In genomic region chr19:38118176-38118575, GRCh38 we compare ENCODE assay signal across 27 cellular contexts.
A peak's percentile ranks its signal among the peaks of the same experiment; 100 is the strongest.
DNase-seq lines count a peak whose midpoint lies in the region; ATAC-seq, FAIRE-seq and TF ChIP-seq lines count a peak whose summit lies in the region.
"Had no signal": no experiment of that assay in that cellular context is flagged by ENCODE, and none has a peak within 500 bp of the region (broad histone marks: within the 10 kb centered on the region; RNA-seq: fewer than 3 reads in every experiment).

No MANE protein-coding gene starts in this region.

- H3K27ac Mint-ChIP-seq in activated T-cell treated with anti-CD3 and anti-CD28 coated beads, Interleukin-2, amount 50 U/mL, for 72 hours: peak overlapping the region; percentile 63
- H3K27ac Mint-ChIP-seq in activated T-cell treated with anti-CD3 and anti-CD28 coated beads, Interleukin-2, amount 50 U/mL, for 24 hours: no peak overlapping the region
- peak overlapping the region; percentile 71 for H3K27ac Mint-ChIP-seq in memory B cell
- peak overlapping the region; percentile 53 for H3K27ac Mint-ChIP-seq in stimulated activated memory B cell treated with anti-CD40 and anti-IgM and Interleukin-4, amounts not matched to agents 10 μg/mL and 1 μg/mL and 100 μg/mL, for 72 hours
- H3K27ac Mint-ChIP-seq: CD4-positive, alpha-beta memory T cell; CD4-positive, CD25-positive, alpha-beta regulatory T cell had no signal

- peaks cover 6% of the 10 kb centered on the region for H3K4me1 Mint-ChIP-seq in activated T-cell treated with anti-CD3 and anti-CD28 coated beads, Interleukin-2, amount 50 U/mL, for 72 hours (ENCODE audit: low read depth)
- peaks cover 14% of the 10 kb centered on the region for H3K4me1 Mint-ChIP-seq in activated T-cell treated with anti-CD3 and anti-CD28 coated beads, Interleukin-2, amount 50 U/mL, for 24 hours (ENCODE audit: low read depth)
- H3K4me1 Mint-ChIP-seq in memory B cell: peaks cover 8% of the 10 kb centered on the region
- H3K4me1 Mint-ChIP-seq in stimulated activated memory B cell treated with anti-CD40 and anti-IgM and Interleukin-4, amounts not matched to agents 10 μg/mL and 1 μg/mL and 100 μg/mL, for 72 hours: no peaks in the 10 kb centered on the region

- 83 to 96% (median 86%) methylated on average over 9 of the region's 9 CpGs for WGBS in heart left ventricle, 4 donors

- DNase-seq in activated T-cell treated with anti-CD3 and anti-CD28 coated beads, Interleukin-2, amount 50 U/mL, for 72 hours: no peak
- no peak for DNase-seq in activated T-cell treated with anti-CD3 and anti-CD28 coated beads, Interleukin-2, amount 50 U/mL, for 24 hours
- DNase-seq in memory B cell (ENCODE audit: low spot score in 2 of 2): no peak
- no peak for DNase-seq in GM12891 (ENCODE audit: insufficient read length, low spot score)
- DNase-seq in heart left ventricle: no peak
- DNase-seq: AML-193; C1 segment of cervical spinal cord; CD4-positive, alpha-beta memory T cell; CD4-positive, CD25-positive, alpha-beta regulatory T cell; CD8-positive, alpha-beta memory T cell; COR-L47; DMS 273 treated with DMSO at 0.1 percent for 48 hours; DMS153; DMS53; DMS79; DND-41; EL; GDM1 had no signal

- no peak overlapping the region for H3K9ac ChIP-seq in BLaER1

- H3K4me1 ChIP-seq in BLaER1: peaks cover 33% of the 10 kb centered on the region
- H3K4me1 ChIP-seq in heart left ventricle: no peaks in the 10 kb centered on the region
- H3K4me1 ChIP-seq: A549 had no signal

- no peak for TF ChIP-seq CTCF in heart left ventricle (IDR thresholded peaks at IDR 0.05)

- no peaks in the 10 kb centered on the region for H4K20me1 ChIP-seq in BLaER1

- no peaks in the 10 kb centered on the region for H3K27me3 Mint-ChIP-seq in activated T-cell treated with anti-CD3 and anti-CD28 coated beads, Interleukin-2, amount 50 U/mL, for 72 hours (ENCODE audit: low read depth)
- H3K27me3 Mint-ChIP-seq in activated T-cell treated with anti-CD3 and anti-CD28 coated beads, Interleukin-2, amount 50 U/mL, for 24 hours: no peaks in the 10 kb centered on the region
- no peaks in the 10 kb centered on the region for H3K27me3 Mint-ChIP-seq in memory B cell
- no peaks in the 10 kb centered on the region for H3K27me3 Mint-ChIP-seq in stimulated activated memory B cell treated with anti-CD40 and anti-IgM and Interleukin-4, amounts not matched to agents 10 μg/mL and 1 μg/mL and 100 μg/mL, for 72 hours
- H3K27me3 Mint-ChIP-seq: B cell; CD4-positive, alpha-beta memory T cell; CD4-positive, CD25-positive, alpha-beta regulatory T cell; CD8-positive, alpha-beta memory T cell had no signal

- no peak for ATAC-seq in activated T-cell treated with anti-CD3 and anti-CD28 coated beads, Interleukin-2, amount 50 U/mL, for 72 hours (replicated peaks in 1 of 2)
- no peak for ATAC-seq in memory B cell (ENCODE audit: low read depth)
- no peak for ATAC-seq in stimulated activated memory B cell treated with anti-CD40 and anti-IgM and Interleukin-4, amounts not matched to agents 10 μg/mL and 1 μg/mL and 100 μg/mL, for 72 hours
- ATAC-seq in GM19467 (IDR thresholded peaks at IDR 0.05; ENCODE audit: unreplicated experiment): no peak
- ATAC-seq in heart left ventricle: no peak
- ATAC-seq: A549, GM12878 had no signal

- H3K36me3 Mint-ChIP-seq in activated T-cell treated with anti-CD3 and anti-CD28 coated beads, Interleukin-2, amount 50 U/mL, for 72 hours (ENCODE audit: insufficient read depth in 2 of 2): peaks cover 7 to 23% of the 10 kb centered on the region in 2 donors
- peaks cover 79% of the 10 kb centered on the region for H3K36me3 Mint-ChIP-seq in activated T-cell treated with anti-CD3 and anti-CD28 coated beads, Interleukin-2, amount 50 U/mL, for 24 hours (ENCODE audit: low read depth)
- H3K36me3 Mint-ChIP-seq in memory B cell: peaks cover 41% of the 10 kb centered on the region
- H3K36me3 Mint-ChIP-seq in stimulated activated memory B cell treated with anti-CD40 and anti-IgM and Interleukin-4, amounts not matched to agents 10 μg/mL and 1 μg/mL and 100 μg/mL, for 72 hours: peaks cover 71% of the 10 kb centered on the region

- peaks cover 2 to 5% of the 10 kb centered on the region in 2 donors for H3K9me3 Mint-ChIP-seq in activated T-cell treated with anti-CD3 and anti-CD28 coated beads, Interleukin-2, amount 50 U/mL, for 72 hours
- peaks cover 18% of the 10 kb centered on the region for H3K9me3 Mint-ChIP-seq in activated T-cell treated with anti-CD3 and anti-CD28 coated beads, Interleukin-2, amount 50 U/mL, for 24 hours
- peaks cover 2% of the 10 kb centered on the region for H3K9me3 Mint-ChIP-seq in memory B cell
- H3K9me3 Mint-ChIP-seq in stimulated activated memory B cell treated with anti-CD40 and anti-IgM and Interleukin-4, amounts not matched to agents 10 μg/mL and 1 μg/mL and 100 μg/mL, for 72 hours: peaks cover 4% of the 10 kb centered on the region

- no peak for FAIRE-seq in GM12891 (lab: Jason Lieb, UNC)
- FAIRE-seq: GM12878, GM19239 had no signal

- no peaks in the 10 kb centered on the region for H3K27me3 ChIP-seq in BLaER1
- H3K27me3 ChIP-seq in heart left ventricle: no peaks in the 10 kb centered on the region

- H3K4me2 ChIP-seq in BLaER1: 0 out of 2 replicates have a peak overlapping the region, but pooled peaks have one; percentile 5
- H3K4me2 ChIP-seq: A549 had no signal

- H3K4me3 ChIP-seq in BLaER1 (no peak overlapping the region), heart left ventricle (no peak overlapping the region)
- H3K4me3 ChIP-seq: A549, GM12878 had no signal

- H3K9me3 ChIP-seq in BLaER1: peaks cover 65% of the 10 kb centered on the region
- peaks cover 0 to 11% (median 0%) of the 10 kb centered on the region in 12 donors for H3K9me3 ChIP-seq in heart left ventricle
- H3K9me3 ChIP-seq: A549 had no signal

- H3K36me3 ChIP-seq in BLaER1: peaks cover 73% of the 10 kb centered on the region
- peaks cover 0 to 34% (median 24%) of the 10 kb centered on the region in 9 donors for H3K36me3 ChIP-seq in heart left ventricle

- no peak overlapping the region for H3K4me3 Mint-ChIP-seq in activated T-cell treated with anti-CD3 and anti-CD28 coated beads, Interleukin-2, amount 50 U/mL, for 72 hours
- H3K4me3 Mint-ChIP-seq in activated T-cell treated with anti-CD3 and anti-CD28 coated beads, Interleukin-2, amount 50 U/mL, for 24 hours: no peak overlapping the region
- H3K4me3 Mint-ChIP-seq in memory B cell: no peak overlapping the region
- no peak overlapping the region for H3K4me3 Mint-ChIP-seq in stimulated activated memory B cell treated with anti-CD40 and anti-IgM and Interleukin-4, amounts not matched to agents 10 μg/mL and 1 μg/mL and 100 μg/mL, for 72 hours
- H3K4me3 Mint-ChIP-seq: B cell; CD14-positive monocyte; CD4-positive, alpha-beta memory T cell; CD4-positive, CD25-positive, alpha-beta regulatory T cell had no signal

- intact Hi-C loops in heart left ventricle (cut with DNase I): no loop called here

- H3K27ac ChIP-seq in BLaER1: no peak overlapping the region
- no peak overlapping the region for H3K27ac ChIP-seq in heart left ventricle
- H3K27ac ChIP-seq: 22Rv1, A549 had no signal

- TF ChIP-seq POLR2A in GM12891 (IDR thresholded peaks at IDR 0.05; ENCODE audit: low read depth, low read length) (no peak), heart left ventricle (IDR thresholded peaks at IDR 0.05) (no peak)

TF ChIP-seq in GM12891, 5 proteins besides CTCF, POLR2A, EP300 and RAD21:
- TF ChIP-seq POLR2AphosphoS5 (IDR thresholded peaks at IDR 0.05; ENCODE audit: low read depth, low read length): no peak
- no peak for TF ChIP-seq PAX5 (IDR thresholded peaks at IDR 0.05; ENCODE audit: insufficient read depth, low read length, severe bottlenecking)
- TF ChIP-seq POU2F2 (IDR thresholded peaks at IDR 0.05; ENCODE audit: low read depth, low read length): no peak
- no peak for TF ChIP-seq SPI1 (IDR thresholded peaks at IDR 0.05; ENCODE audit: low read depth, low read length)
- no peak for TF ChIP-seq TAF1 (IDR thresholded peaks at IDR 0.05; ENCODE audit: low read depth, low read length)
